Comparison of ENCODE assay signal across 30 cellular contexts in genomic region chr19:2351591-2351990, GRCh38. TPM values are rescaled to one million over a fixed set of nuclear protein-coding genes. Genes with fewer than 3 reads are reported as not detected.
"Had no signal": no experiment of that assay in that cellular context is flagged by ENCODE, and none has a peak within 500 bp of the region (broad histone marks: within the 10 kb centered on the region; RNA-seq: fewer than 3 reads in every experiment).

No MANE protein-coding gene starts in this region.

- H3K4me1 Mint-ChIP-seq: naive thymus-derived CD8-positive, alpha-beta T cell; nephron; neural progenitor cell; stimulated activated effector memory CD8-positive, alpha-beta T cell treated with anti-CD3 and anti-CD28 coated beads, Interleukin-12 subunit alpha, Interleukin-12 subunit beta, amount 100 ng/mL, for 72 hours had no signal

- H3K27ac Mint-ChIP-seq: naive thymus-derived CD8-positive, alpha-beta T cell; nephron; neural progenitor cell; progenitor cell of endocrine pancreas; stimulated activated effector memory CD8-positive, alpha-beta T cell treated with anti-CD3 and anti-CD28 coated beads, Interleukin-12 subunit alpha, Interleukin-12 subunit beta, amount 100 ng/mL, for 72 hours had no signal

- H3K27me3 Mint-ChIP-seq: naive thymus-derived CD8-positive, alpha-beta T cell; progenitor cell of endocrine pancreas had no signal

- FAIRE-seq: small intestine, urothelium cell line had no signal

- H3K4me1 ChIP-seq: heart right ventricle, left lung, lower lobe of right lung, neural progenitor cell, right atrium auricular region, sigmoid colon, spleen, suprapubic skin, tibial artery, upper lobe of right lung had no signal

- H3K9me3 ChIP-seq: heart right ventricle, left lung, lower lobe of right lung, ovary, right atrium auricular region, sigmoid colon, spleen, suprapubic skin, thoracic aorta, tibial artery, upper lobe of right lung had no signal

- H3K4me3 Mint-ChIP-seq: naive thymus-derived CD8-positive, alpha-beta T cell; nephron; neural progenitor cell; stimulated activated effector memory CD8-positive, alpha-beta T cell treated with anti-CD3 and anti-CD28 coated beads, Interleukin-12 subunit alpha, Interleukin-12 subunit beta, amount 100 ng/mL, for 72 hours had no signal

- H3K27me3 ChIP-seq: heart right ventricle, hepatocyte, left lung, neural progenitor cell, ovary, right atrium auricular region, sigmoid colon, spleen, suprapubic skin, tibial artery, upper lobe of right lung had no signal

- DNase-seq: heart right ventricle; islet precursor cell; kidney glomerular epithelial cell; left colon; mammary epithelial cell; mesenchymal stem cell; sigmoid colon; small intestine; spleen; stimulated activated CD4-positive, alpha-beta T cell treated with anti-CD3 and anti-CD28 coated beads, Interleukin-4, amount 100 ng/mL, for 24 hours; stimulated activated naive CD4-positive, alpha-beta T cell treated with Interleukin-2 at 50 U/mL for 16 hours; tibial artery; trophoblast cell; upper lobe of right lung had no signal

- H3K27ac ChIP-seq: heart right ventricle, hepatocyte, left lung, lower lobe of right lung, neural progenitor cell, ovary, right atrium auricular region, sigmoid colon, spleen, suprapubic skin, thoracic aorta, tibial artery, upper lobe of right lung had no signal

- H3K4me3 ChIP-seq: heart right ventricle, hepatocyte, left lung, lower lobe of right lung, neural progenitor cell, ovary, right atrium auricular region, sigmoid colon, spleen, suprapubic skin, thoracic aorta, tibial artery, upper lobe of right lung had no signal

- H3K9me3 Mint-ChIP-seq: naive thymus-derived CD8-positive, alpha-beta T cell; nephron; neural progenitor cell; stimulated activated effector memory CD8-positive, alpha-beta T cell treated with anti-CD3 and anti-CD28 coated beads, Interleukin-12 subunit alpha, Interleukin-12 subunit beta, amount 100 ng/mL, for 72 hours had no signal

- H3K36me3 Mint-ChIP-seq: neural progenitor cell; stimulated activated effector memory CD8-positive, alpha-beta T cell treated with anti-CD3 and anti-CD28 coated beads, Interleukin-12 subunit alpha, Interleukin-12 subunit beta, amount 100 ng/mL, for 72 hours had no signal

- ATAC-seq: left colon; left lung; naive thymus-derived CD8-positive, alpha-beta T cell; stimulated activated effector memory CD8-positive, alpha-beta T cell treated with anti-CD3 and anti-CD28 coated beads, Interleukin-12 subunit alpha, Interleukin-12 subunit beta, amount 100 ng/mL, for 72 hours had no signal

RNA-seq across cellular contexts. Expression of gene TMPRSS9, which starts 8.5 kb away (rescaled TPM):
- total RNA-seq: heart right ventricle; left lung; lower lobe of right lung; mammary epithelial cell; mucosa of gallbladder; naive thymus-derived CD8-positive, alpha-beta T cell; progenitor cell of endocrine pancreas; pulmonary artery endothelial cell; right atrium auricular region; subcutaneous adipose tissue; suprapubic skin; upper lobe of right lung had no signal
- polyA plus RNA-seq: hepatocyte; mammary epithelial cell; naive thymus-derived CD8-positive, alpha-beta T cell had no signal

RNA-seq across cellular contexts. Expression of gene LINGO3, which starts 43.6 kb away (rescaled TPM):
- total RNA-seq: heart right ventricle, hepatocyte, left colon, lower lobe of right lung, mammary epithelial cell, ovary, pulmonary artery endothelial cell, right atrium auricular region, subcutaneous adipose tissue, suprapubic skin, upper lobe of right lung had no signal
- polyA plus RNA-seq: heart right ventricle, hepatocyte, mammary epithelial cell, ovary had no signal
